Comparison of ENCODE assay signal across 30 cellular contexts in genomic region chr1:109295712-109296415, GRCh38. TPM values are rescaled to one million over a fixed set of nuclear protein-coding genes. Genes with fewer than 3 reads are reported as not detected.
DNase-seq lines count a peak whose midpoint lies in the region; ATAC-seq and TF ChIP-seq lines count a peak whose summit lies in the region.
"Had no signal": no experiment of that assay in that cellular context is flagged by ENCODE, and none has a peak within 500 bp of the region (broad histone marks: within the 10 kb centered on the region; RNA-seq: fewer than 3 reads in every experiment).

No MANE protein-coding gene starts in this region.

- peak overlapping the region; percentile 36 for H2BK5ac ChIP-seq in trophoblast cell (ENCODE audit: low read depth, low read length, poor library complexity)

- H3K4me2 ChIP-seq in DND-41 (ENCODE audit: insufficient read depth, low read length) (no peak overlapping the region), trophoblast cell (ENCODE audit: low read length) (no peak overlapping the region)

- intact Hi-C loops in CD4-positive, alpha-beta T cell (cut with DNase I, micrococcal nuclease), result no loop called here
- intact Hi-C loops in CD4-positive, alpha-beta memory T cell (cut with micrococcal nuclease), result no loop called here

- H3K79me2 ChIP-seq in DND-41 (ENCODE audit: insufficient read depth, low read length) (no peaks in the 10 kb centered on the region), trophoblast cell (ENCODE audit: control insufficient read depth, insufficient read depth, low read length, poor library complexity) (peaks cover 17% of the 10 kb centered on the region)

- peak overlapping the region; percentile 32 for H3K4ac ChIP-seq in trophoblast cell (ENCODE audit: low read depth, low read length)

- H3K4me3 Mint-ChIP-seq in CD4-positive, alpha-beta T cell, result no peak overlapping the region
- no peak overlapping the region for H3K4me3 Mint-ChIP-seq in CD4-positive, alpha-beta memory T cell
- H3K4me3 Mint-ChIP-seq: activated B cell treated with CpG ODN at 0.5 μM for 24 hours; activated naive CD4-positive, alpha-beta T cell treated with anti-CD3 and anti-CD28 coated beads for 36 hours; activated T-helper 1 cell treated with anti-CD3 and anti-CD28 coated beads, Interleukin-12 subunit alpha, Interleukin-12 subunit beta, Interleukin-2, Interleukin-4 antibody, amounts not matched to agents 30 ng/mL and 10 ng/mL and 1 ng/mL, durations not matched to agents 14 hours and 24 hours and 36 hours had no signal

- peak overlapping the region; percentile 93 for H2BK12ac ChIP-seq in trophoblast cell (ENCODE audit: low read length)

- H3K36me3 ChIP-seq in DND-41 (ENCODE audit: insufficient read depth, low read length), result no peaks in the 10 kb centered on the region
- no peaks in the 10 kb centered on the region for H3K36me3 ChIP-seq in trophoblast cell (ENCODE audit: control insufficient read depth in 1 of 2, insufficient read depth in 2 of 2, low read length in 2 of 2)
- no peaks in the 10 kb centered on the region for H3K36me3 ChIP-seq in CD4-positive, alpha-beta memory T cell (ENCODE audit: insufficient read depth, low read length)
- H3K36me3 ChIP-seq: BLaER1 treated with 17β-estradiol and CSF1 and Interleukin-3, amounts not matched to agents 10 nM and 100 nM; colonic mucosa; MG63; pancreas; spleen; upper lobe of right lung had no signal

- peak overlapping the region; percentile 57 for H3K14ac ChIP-seq in trophoblast cell (ENCODE audit: low read length)

- peaks cover 45% of the 10 kb centered on the region for H3K27me3 Mint-ChIP-seq in CD4-positive, alpha-beta T cell
- peaks cover 8 to 31% of the 10 kb centered on the region in 2 donors for H3K27me3 Mint-ChIP-seq in CD4-positive, alpha-beta memory T cell

- H3K9me3 ChIP-seq in DND-41 (ENCODE audit: insufficient read depth, low read length, severe bottlenecking) (no peaks in the 10 kb centered on the region), trophoblast cell (ENCODE audit: insufficient read depth, low read depth, low read length) (no peaks in the 10 kb centered on the region)
- H3K9me3 ChIP-seq in CD4-positive, alpha-beta T cell (ENCODE audit: control insufficient read depth, low read length), result no peaks in the 10 kb centered on the region
- no peaks in the 10 kb centered on the region for H3K9me3 ChIP-seq in CD4-positive, alpha-beta memory T cell (ENCODE audit: control insufficient read depth in 1 of 2, low read length in 2 of 2)
- H3K9me3 ChIP-seq: BLaER1 treated with 17β-estradiol and CSF1 and Interleukin-3, amounts not matched to agents 10 nM and 100 nM; colonic mucosa; MG63; pancreas; right atrium auricular region; spleen; upper lobe of right lung had no signal

- no peak overlapping the region for H3K9ac ChIP-seq in DND-41 (ENCODE audit: low read depth, low read length)
- H3K9ac ChIP-seq in trophoblast cell (ENCODE audit: low read length), result no peak overlapping the region
- H3K9ac ChIP-seq: BLaER1 treated with 17β-estradiol and CSF1 and Interleukin-3, amounts not matched to agents 10 nM and 100 nM had no signal

- H3K9me3 Mint-ChIP-seq in CD4-positive, alpha-beta T cell, result no peaks in the 10 kb centered on the region
- no peaks in the 10 kb centered on the region for H3K9me3 Mint-ChIP-seq in CD4-positive, alpha-beta memory T cell
- H3K9me3 Mint-ChIP-seq: activated B cell treated with CpG ODN at 0.5 μM for 24 hours; activated naive CD4-positive, alpha-beta T cell treated with anti-CD3 and anti-CD28 coated beads for 36 hours; activated T-helper 1 cell treated with anti-CD3 and anti-CD28 coated beads, Interleukin-12 subunit alpha, Interleukin-12 subunit beta, Interleukin-2, Interleukin-4 antibody, amounts not matched to agents 30 ng/mL and 10 ng/mL and 1 ng/mL, durations not matched to agents 14 hours and 24 hours and 36 hours had no signal

- H4K91ac ChIP-seq in trophoblast cell (ENCODE audit: low read depth, low read length), result peak overlapping the region; percentile 89

- no peak for TF ChIP-seq CTCF in DND-41 (IDR thresholded peaks at IDR 0.05; ENCODE audit: borderline replicate concordance, extremely low read depth, low read length, poor library complexity, severe bottlenecking)
- TF ChIP-seq CTCF in CD4-positive, alpha-beta T cell (IDR thresholded peaks at IDR 0.05), result no peak

- peak overlapping the region; percentile 53 for H2AK5ac ChIP-seq in trophoblast cell (ENCODE audit: low read length)

- DNase-seq in DND-41 (no peak), NCI-H2171 treated with DMSO at 0.1 percent for 48 hours (lab: John Stamatoyannopoulos, UW) (peak; percentile 97), astrocyte of the hippocampus (ENCODE audit: low read depth, low spot score) (peak; percentile 35), trophoblast cell (no peak), superior temporal gyrus (ENCODE audit: extremely low spot score) (no peak)
- no peak for DNase-seq in stimulated activated CD4-positive, alpha-beta T cell treated with anti-CD3 and anti-CD28 coated beads, Interleukin-15, amount 100 ng/mL, for 24 hours
- no peak for DNase-seq in CD4-positive, alpha-beta T cell
- no peak for DNase-seq in CD4-positive, alpha-beta memory T cell
- DNase-seq: ACHN; activated B cell treated with CpG ODN at 0.5 μM for 24 hours; activated naive CD4-positive, alpha-beta T cell treated with anti-CD3 and anti-CD28 coated beads for 36 hours; Calu3; colonic mucosa; effector memory CD4-positive, alpha-beta T cell; EL; erythroblast; kidney glomerular epithelial cell; MG63; NCI-H1436; NCI-H510A; pancreas; spleen; stimulated activated CD4-positive, alpha-beta T cell treated with anti-CD3 and anti-CD28 coated beads, Interleukin-2, amount 100 ng/mL, for 48 hours; T1000; upper lobe of right lung had no signal

- no peaks in the 10 kb centered on the region for H4K20me1 ChIP-seq in DND-41 (ENCODE audit: insufficient read depth, low read length)
- H4K20me1 ChIP-seq: BLaER1 treated with 17β-estradiol and CSF1 and Interleukin-3, amounts not matched to agents 10 nM and 100 nM had no signal

- H3K4me1 ChIP-seq in DND-41 (ENCODE audit: insufficient read depth, low read length) (no peaks in the 10 kb centered on the region), trophoblast cell (ENCODE audit: control insufficient read depth in 1 of 2, insufficient read depth in 2 of 2, low read length in 2 of 2) (peaks cover 42 to 43% of the 10 kb centered on the region in 2 experiments)
- no peaks in the 10 kb centered on the region for H3K4me1 ChIP-seq in CD4-positive, alpha-beta memory T cell (ENCODE audit: insufficient read depth, low read length)
- H3K4me1 ChIP-seq: colonic mucosa had no signal

- WGBS in trophoblast cell (ENCODE audit: extremely low coverage, insufficient coverage, insufficient read length), result no CpG with 5 or more reads among the region's 12 CpGs

- H3K36me3 Mint-ChIP-seq in CD4-positive, alpha-beta T cell (ENCODE audit: low read depth), result no peaks in the 10 kb centered on the region
- no peaks in the 10 kb centered on the region for H3K36me3 Mint-ChIP-seq in CD4-positive, alpha-beta memory T cell

- no peak overlapping the region for H3K27ac Mint-ChIP-seq in CD4-positive, alpha-beta T cell
- no peak overlapping the region for H3K27ac Mint-ChIP-seq in CD4-positive, alpha-beta memory T cell
- H3K27ac Mint-ChIP-seq: activated B cell treated with CpG ODN at 0.5 μM for 24 hours; activated naive CD4-positive, alpha-beta T cell treated with anti-CD3 and anti-CD28 coated beads for 36 hours; activated T-helper 1 cell treated with anti-CD3 and anti-CD28 coated beads, Interleukin-12 subunit alpha, Interleukin-12 subunit beta, Interleukin-2, Interleukin-4 antibody, amounts not matched to agents 30 ng/mL and 10 ng/mL and 1 ng/mL, durations not matched to agents 14 hours and 24 hours and 36 hours had no signal

- POLR2A ChIA-PET in CD4-positive, alpha-beta T cell (lab: Charles Lee), result no interaction called here
- POLR2A ChIA-PET in CD4-positive, alpha-beta memory T cell (lab: Charles Lee; ENCODE audit: partially characterized antibody), result no interaction called here

- H3K27ac ChIP-seq in DND-41 (ENCODE audit: low read length) (no peak overlapping the region), trophoblast cell (ENCODE audit: low read depth, low read length) (no peak overlapping the region)
- H3K27ac ChIP-seq in CD4-positive, alpha-beta T cell (ENCODE audit: low read depth, low read length), result no peak overlapping the region
- H3K27ac ChIP-seq in CD4-positive, alpha-beta memory T cell (ENCODE audit: low read depth, low read length), result no peak overlapping the region
- H3K27ac ChIP-seq: colonic mucosa, pancreas, spleen, upper lobe of right lung had no signal

- H3K27me3 ChIP-seq in DND-41 (ENCODE audit: insufficient read depth, low read length, poor library complexity), result no peaks in the 10 kb centered on the region
- no peaks in the 10 kb centered on the region for H3K27me3 ChIP-seq in trophoblast cell (ENCODE audit: insufficient read depth, low read length)
- peaks cover 12% of the 10 kb centered on the region for H3K27me3 ChIP-seq in CD4-positive, alpha-beta T cell (ENCODE audit: control insufficient read depth, insufficient read depth, low read length)
- H3K27me3 ChIP-seq in CD4-positive, alpha-beta memory T cell (ENCODE audit: insufficient read depth, low read length), result no peaks in the 10 kb centered on the region
- H3K27me3 ChIP-seq: BLaER1 treated with 17β-estradiol and CSF1 and Interleukin-3, amounts not matched to agents 10 nM and 100 nM; colonic mucosa; pancreas; right atrium auricular region; upper lobe of right lung had no signal

- H3K4me3 ChIP-seq in DND-41 (ENCODE audit: low read depth in 1 of 2, low read length in 2 of 2) (no peak overlapping the region), trophoblast cell (ENCODE audit: low read depth, low read length) (no peak overlapping the region)
- no peak overlapping the region for H3K4me3 ChIP-seq in CD4-positive, alpha-beta memory T cell (ENCODE audit: low read length in 2 of 2)
- H3K4me3 ChIP-seq: BLaER1 treated with 17β-estradiol and CSF1 and Interleukin-3, amounts not matched to agents 10 nM and 100 nM; colonic mucosa; lung; MG63; pancreas; right atrium auricular region; spleen; upper lobe of right lung had no signal

- peak overlapping the region; percentile 77 for H2BK120ac ChIP-seq in trophoblast cell (ENCODE audit: insufficient read depth, low read length, poor library complexity)

- no peak overlapping the region for H2AFZ ChIP-seq in DND-41 (ENCODE audit: low read depth, low read length)
- H2AFZ ChIP-seq in trophoblast cell (ENCODE audit: insufficient read depth, low read length, poor library complexity), result no peak overlapping the region

- H4K12ac ChIP-seq in trophoblast cell (ENCODE audit: low read depth, low read length), result no peak overlapping the region

- no peaks in the 10 kb centered on the region for H3K4me1 Mint-ChIP-seq in CD4-positive, alpha-beta T cell (ENCODE audit: low read depth)
- no peaks in the 10 kb centered on the region for H3K4me1 Mint-ChIP-seq in CD4-positive, alpha-beta memory T cell

- H4K8ac ChIP-seq in trophoblast cell (ENCODE audit: low read depth, low read length), result peak overlapping the region; percentile 52

- CTCF ChIA-PET in CD4-positive, alpha-beta T cell (lab: Charles Lee), result no interaction called here
- CTCF ChIA-PET in CD4-positive, alpha-beta memory T cell (lab: Charles Lee; ENCODE audit: partially characterized antibody), result interaction anchor here (1.3 to 2.4 kb wide), 2 partner anchors 17 to 19 kb away, joined by 3 to 7 read pairs; no protein-coding TSS in a partner anchor

- ATAC-seq in DND-41 (ENCODE audit: insufficient read depth, low read depth), result peak; percentile 56; the same call in 2 of the 3 replicates
- no peak for ATAC-seq in CD4-positive, alpha-beta T cell (ENCODE audit: poor library complexity)
- ATAC-seq: pancreas, upper lobe of right lung had no signal

- H3K18ac ChIP-seq in trophoblast cell (ENCODE audit: low read length), result peak overlapping the region; percentile 78

- peaks cover 48% of the 10 kb centered on the region for H3K79me1 ChIP-seq in trophoblast cell (ENCODE audit: low read length)

- no peak overlapping the region for H3K23ac ChIP-seq in trophoblast cell (ENCODE audit: low read length)

RNA-seq across cellular contexts. Expression of gene MYBPHL, which starts 10.9 kb away (rescaled TPM):
- 0.97 and 1.1 TPM in 2 replicates for polyA plus RNA-seq in trophoblast cell (2013)
- total RNA-seq in CD4-positive, alpha-beta T cell, result not detected
- not detected for total RNA-seq in CD4-positive, alpha-beta memory T cell
- not detected for polyA plus RNA-seq in CD4-positive, alpha-beta memory T cell
- total RNA-seq: activated B cell treated with CpG ODN at 0.5 μM for 24 hours; activated naive CD4-positive, alpha-beta T cell treated with anti-CD3 and anti-CD28 coated beads for 36 hours; activated T-helper 1 cell treated with anti-CD3 and anti-CD28 coated beads, Interleukin-12 subunit alpha, Interleukin-12 subunit beta, Interleukin-2, Interleukin-4 antibody, amounts not matched to agents 30 ng/mL and 10 ng/mL and 1 ng/mL, durations not matched to agents 14 hours and 24 hours and 36 hours; Calu3; colonic mucosa; fibroblast of villous mesenchyme; spleen had no signal
- polyA plus RNA-seq: spleen had no signal

RNA-seq across cellular contexts. Expression of gene PSRC1, which starts 12.9 kb away (rescaled TPM):
- polyA plus RNA-seq in trophoblast cell (2013), result 91.9 and 95.6 TPM in 2 replicates
- under 1 TPM; 0.22 to 0.91 TPM for total RNA-seq in CD4-positive, alpha-beta T cell
- under 1 TPM; 0.17 to 0.28 TPM for total RNA-seq in CD4-positive, alpha-beta memory T cell
- polyA plus RNA-seq in CD4-positive, alpha-beta memory T cell, result under 1 TPM; 0.18 to 0.31 TPM
- total RNA-seq: activated B cell treated with CpG ODN at 0.5 μM for 24 hours had no signal

RNA-seq across cellular contexts. Expression of gene CELSR2, which starts 46.5 kb away (rescaled TPM):
- polyA plus RNA-seq in trophoblast cell (2013), result 18.9 and 19.5 TPM in 2 replicates
- total RNA-seq in CD4-positive, alpha-beta T cell, result 1 to 10 TPM; 3.6 TPM
- total RNA-seq in CD4-positive, alpha-beta memory T cell, result 1 to 10 TPM; 2.6 to 3.1 TPM
- polyA plus RNA-seq in CD4-positive, alpha-beta memory T cell, result under 1 TPM in 1 of 2 donors, not detected in 1; 0.52 TPM

Comparison
In these comparisons a context has a peak if more than half of its experiments do, and no peak if none do; other contexts are left out.
1. DNase-seq: peak in NCI-H2171 treated with DMSO at 0.1 percent for 48 hours (single experiment) and astrocyte of the hippocampus (single experiment); none in DND-41 (single experiment), trophoblast cell (0 of 2), superior temporal gyrus (single experiment), stimulated activated CD4-positive, alpha-beta T cell treated with anti-CD3 and anti-CD28 coated beads, Interleukin-15, amount 100 ng/mL, for 24 hours (single experiment), CD4-positive, alpha-beta T cell (0 of 10) and CD4-positive, alpha-beta memory T cell (0 of 5).